Comparison of ENCODE assay signal across 1 cellular context in the genomic region with DNA sequence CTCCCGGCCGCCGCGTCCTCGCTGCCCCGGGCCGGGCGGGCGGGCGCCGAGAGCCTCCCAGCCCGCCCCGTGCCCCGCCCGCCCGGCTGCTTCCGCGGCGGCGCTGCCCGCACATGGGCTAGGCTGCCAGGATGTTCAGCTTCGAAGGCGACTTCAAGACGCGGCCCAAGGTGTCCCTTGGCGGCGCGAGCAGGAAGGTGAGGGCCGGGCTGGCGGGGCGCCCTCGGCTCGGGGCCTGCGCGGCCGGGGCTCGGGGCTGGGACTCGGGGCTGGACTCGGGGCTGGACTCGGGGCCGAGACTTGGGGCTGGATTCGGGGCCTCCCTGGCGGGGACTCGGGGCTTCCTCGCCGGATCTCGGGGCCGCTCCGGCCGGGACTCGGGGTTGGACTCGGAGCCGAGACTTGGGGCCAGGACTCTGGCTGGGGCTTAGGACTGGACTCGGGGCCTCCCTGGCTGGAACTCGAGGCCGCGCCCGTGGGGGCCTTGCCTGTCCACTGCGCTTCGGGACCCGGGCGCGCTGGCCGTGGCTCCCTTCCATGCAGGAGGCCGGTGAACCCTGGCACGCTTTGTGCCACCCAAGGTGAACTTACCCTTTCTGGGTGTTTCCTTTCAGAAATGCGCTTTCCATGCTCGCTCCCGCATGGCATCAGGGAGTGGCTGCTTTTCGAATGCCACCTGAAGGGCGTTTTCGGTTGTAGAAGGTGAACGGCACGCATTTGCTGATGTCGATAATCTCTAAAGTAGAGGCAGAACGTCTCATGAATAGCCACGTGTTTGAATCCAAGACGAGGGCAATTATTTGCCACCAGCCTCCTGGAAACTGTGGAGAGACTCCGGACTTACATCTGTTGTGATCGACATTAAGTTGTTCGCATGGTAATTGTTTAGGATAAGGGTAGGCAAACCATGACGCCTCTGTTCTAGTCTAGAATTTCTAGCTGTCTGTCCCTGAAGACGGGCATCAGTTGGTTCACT.
TF ChIP-seq lines count a peak whose summit lies in the region.

No MANE protein-coding gene starts in this region.

TF ChIP-seq in HepG2, 621 proteins besides CTCF, POLR2A, EP300 and RAD21 (continued from another document and continues in another):
- TF ChIP-seq, protein P1, sequence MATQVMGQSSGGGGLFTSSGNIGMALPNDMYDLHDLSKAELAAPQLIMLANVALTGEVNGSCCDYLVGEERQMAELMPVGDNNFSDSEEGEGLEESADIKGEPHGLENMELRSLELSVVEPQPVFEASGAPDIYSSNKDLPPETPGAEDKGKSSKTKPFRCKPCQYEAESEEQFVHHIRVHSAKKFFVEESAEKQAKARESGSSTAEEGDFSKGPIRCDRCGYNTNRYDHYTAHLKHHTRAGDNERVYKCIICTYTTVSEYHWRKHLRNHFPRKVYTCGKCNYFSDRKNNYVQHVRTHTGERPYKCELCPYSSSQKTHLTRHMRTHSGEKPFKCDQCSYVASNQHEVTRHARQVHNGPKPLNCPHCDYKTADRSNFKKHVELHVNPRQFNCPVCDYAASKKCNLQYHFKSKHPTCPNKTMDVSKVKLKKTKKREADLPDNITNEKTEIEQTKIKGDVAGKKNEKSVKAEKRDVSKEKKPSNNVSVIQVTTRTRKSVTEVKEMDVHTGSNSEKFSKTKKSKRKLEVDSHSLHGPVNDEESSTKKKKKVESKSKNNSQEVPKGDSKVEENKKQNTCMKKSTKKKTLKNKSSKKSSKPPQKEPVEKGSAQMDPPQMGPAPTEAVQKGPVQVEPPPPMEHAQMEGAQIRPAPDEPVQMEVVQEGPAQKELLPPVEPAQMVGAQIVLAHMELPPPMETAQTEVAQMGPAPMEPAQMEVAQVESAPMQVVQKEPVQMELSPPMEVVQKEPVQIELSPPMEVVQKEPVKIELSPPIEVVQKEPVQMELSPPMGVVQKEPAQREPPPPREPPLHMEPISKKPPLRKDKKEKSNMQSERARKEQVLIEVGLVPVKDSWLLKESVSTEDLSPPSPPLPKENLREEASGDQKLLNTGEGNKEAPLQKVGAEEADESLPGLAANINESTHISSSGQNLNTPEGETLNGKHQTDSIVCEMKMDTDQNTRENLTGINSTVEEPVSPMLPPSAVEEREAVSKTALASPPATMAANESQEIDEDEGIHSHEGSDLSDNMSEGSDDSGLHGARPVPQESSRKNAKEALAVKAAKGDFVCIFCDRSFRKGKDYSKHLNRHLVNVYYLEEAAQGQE (IDR thresholded peaks at IDR 0.05; ENCODE audit: borderline replicate concordance in 1 of 2, low read depth in 1 of 2, low read length in 2 of 2), result no peak
- TF ChIP-seq ZNF225 (CRISPR knock-in tag; IDR thresholded peaks at IDR 0.05) (no peak), ELF1 (CRISPR knock-in tag; IDR thresholded peaks at IDR 0.05) (no peak), ZNF709 (CRISPR knock-in tag; IDR thresholded peaks at IDR 0.05) (0 out of 2 replicates have a peak, but pooled peaks have one; percentile 16), NRL (CRISPR knock-in tag; IDR thresholded peaks at IDR 0.05; ENCODE audit: borderline replicate concordance) (peak; percentile 79; the same call in 1 of the 2 replicates), MTF1 (CRISPR knock-in tag; IDR thresholded peaks at IDR 0.05) (no peak), XRCC5 (optimal IDR thresholded peaks at IDR 0.05; ENCODE audit: low read length) (peak; percentile 31), NONO (IDR thresholded peaks at IDR 0.05) (no peak), NONO (CRISPR knock-in tag; conservative IDR thresholded peaks at IDR 0.05) (no peak), ZNF782 (CRISPR knock-in tag; IDR thresholded peaks at IDR 0.05; ENCODE audit: borderline replicate concordance) (no peak), PRDM10 (CRISPR knock-in tag; IDR thresholded peaks at IDR 0.05; ENCODE audit: low read depth) (no peak), TRIM24 (CRISPR knock-in tag; IDR thresholded peaks at IDR 0.05) (no peak), CBX1 (IDR thresholded peaks at IDR 0.05; ENCODE audit: low read depth) (no peak), SPEN (CRISPR knock-in tag; IDR thresholded peaks at IDR 0.05; ENCODE audit: low read depth) (no peak), ARNTL (CRISPR knock-in tag; IDR thresholded peaks at IDR 0.05) (peak; percentile 40; the same call in 1 of the 2 replicates), POGK (CRISPR knock-in tag; conservative IDR thresholded peaks at IDR 0.05) (no peak), EED (CRISPR knock-in tag; IDR thresholded peaks at IDR 0.05) (no peak), ZBTB40 (IDR thresholded peaks at IDR 0.05) (no peak), ZBTB40 (CRISPR knock-in tag; IDR thresholded peaks at IDR 0.05) (0 out of 2 replicates have a peak, but pooled peaks have one; percentile 46), LCORL (IDR thresholded peaks at IDR 0.05) (no peak), LCORL (CRISPR knock-in tag; IDR thresholded peaks at IDR 0.05) (0 out of 2 replicates have a peak, but pooled peaks have one; percentile 14), HMGA1 (CRISPR knock-in tag; conservative IDR thresholded peaks at IDR 0.05) (no peak)
- TF ChIP-seq, protein P2, sequence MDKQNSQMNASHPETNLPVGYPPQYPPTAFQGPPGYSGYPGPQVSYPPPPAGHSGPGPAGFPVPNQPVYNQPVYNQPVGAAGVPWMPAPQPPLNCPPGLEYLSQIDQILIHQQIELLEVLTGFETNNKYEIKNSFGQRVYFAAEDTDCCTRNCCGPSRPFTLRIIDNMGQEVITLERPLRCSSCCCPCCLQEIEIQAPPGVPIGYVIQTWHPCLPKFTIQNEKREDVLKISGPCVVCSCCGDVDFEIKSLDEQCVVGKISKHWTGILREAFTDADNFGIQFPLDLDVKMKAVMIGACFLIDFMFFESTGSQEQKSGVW (CRISPR knock-in tag; IDR thresholded peaks at IDR 0.05; ENCODE audit: borderline replicate concordance), result no peak
- TF ChIP-seq, protein P3, sequence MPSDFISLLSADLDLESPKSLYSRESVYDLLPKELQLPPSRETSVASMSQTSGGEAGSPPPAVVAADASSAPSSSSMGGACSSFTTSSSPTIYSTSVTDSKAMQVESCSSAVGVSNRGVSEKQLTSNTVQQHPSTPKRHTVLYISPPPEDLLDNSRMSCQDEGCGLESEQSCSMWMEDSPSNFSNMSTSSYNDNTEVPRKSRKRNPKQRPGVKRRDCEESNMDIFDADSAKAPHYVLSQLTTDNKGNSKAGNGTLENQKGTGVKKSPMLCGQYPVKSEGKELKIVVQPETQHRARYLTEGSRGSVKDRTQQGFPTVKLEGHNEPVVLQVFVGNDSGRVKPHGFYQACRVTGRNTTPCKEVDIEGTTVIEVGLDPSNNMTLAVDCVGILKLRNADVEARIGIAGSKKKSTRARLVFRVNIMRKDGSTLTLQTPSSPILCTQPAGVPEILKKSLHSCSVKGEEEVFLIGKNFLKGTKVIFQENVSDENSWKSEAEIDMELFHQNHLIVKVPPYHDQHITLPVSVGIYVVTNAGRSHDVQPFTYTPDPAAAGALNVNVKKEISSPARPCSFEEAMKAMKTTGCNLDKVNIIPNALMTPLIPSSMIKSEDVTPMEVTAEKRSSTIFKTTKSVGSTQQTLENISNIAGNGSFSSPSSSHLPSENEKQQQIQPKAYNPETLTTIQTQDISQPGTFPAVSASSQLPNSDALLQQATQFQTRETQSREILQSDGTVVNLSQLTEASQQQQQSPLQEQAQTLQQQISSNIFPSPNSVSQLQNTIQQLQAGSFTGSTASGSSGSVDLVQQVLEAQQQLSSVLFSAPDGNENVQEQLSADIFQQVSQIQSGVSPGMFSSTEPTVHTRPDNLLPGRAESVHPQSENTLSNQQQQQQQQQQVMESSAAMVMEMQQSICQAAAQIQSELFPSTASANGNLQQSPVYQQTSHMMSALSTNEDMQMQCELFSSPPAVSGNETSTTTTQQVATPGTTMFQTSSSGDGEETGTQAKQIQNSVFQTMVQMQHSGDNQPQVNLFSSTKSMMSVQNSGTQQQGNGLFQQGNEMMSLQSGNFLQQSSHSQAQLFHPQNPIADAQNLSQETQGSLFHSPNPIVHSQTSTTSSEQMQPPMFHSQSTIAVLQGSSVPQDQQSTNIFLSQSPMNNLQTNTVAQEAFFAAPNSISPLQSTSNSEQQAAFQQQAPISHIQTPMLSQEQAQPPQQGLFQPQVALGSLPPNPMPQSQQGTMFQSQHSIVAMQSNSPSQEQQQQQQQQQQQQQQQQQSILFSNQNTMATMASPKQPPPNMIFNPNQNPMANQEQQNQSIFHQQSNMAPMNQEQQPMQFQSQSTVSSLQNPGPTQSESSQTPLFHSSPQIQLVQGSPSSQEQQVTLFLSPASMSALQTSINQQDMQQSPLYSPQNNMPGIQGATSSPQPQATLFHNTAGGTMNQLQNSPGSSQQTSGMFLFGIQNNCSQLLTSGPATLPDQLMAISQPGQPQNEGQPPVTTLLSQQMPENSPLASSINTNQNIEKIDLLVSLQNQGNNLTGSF (CRISPR knock-in tag; IDR thresholded peaks at IDR 0.05), result peak; percentile 9; the same call in 1 of the 2 replicates
